Comparison of ENCODE assay signal across 8 cellular contexts in genomic region chr11:111446404-111447152, GRCh38.
A peak's percentile ranks its signal among the peaks of the same experiment; 100 is the strongest.
DNase-seq lines count a peak whose midpoint lies in the region; ATAC-seq and TF ChIP-seq lines count a peak whose summit lies in the region.

No MANE protein-coding gene starts in this region.

- no peaks in the 10 kb centered on the region for H3K36me3 ChIP-seq in SJSA1
- no peaks in the 10 kb centered on the region for H3K36me3 ChIP-seq in vagina

- no peaks in the 10 kb centered on the region for H3K27me3 ChIP-seq in SJSA1 (replicated peaks)
- no peaks in the 10 kb centered on the region for H3K27me3 ChIP-seq in vagina

- H3K27ac ChIP-seq in SJSA1 (no peak overlapping the region), vagina (no peak overlapping the region)

- peak; percentile 75 for ATAC-seq in HG02571 (IDR thresholded peaks at IDR 0.05; ENCODE audit: unreplicated experiment)

- DNase-seq in GM10266 (ENCODE audit: extremely low spot score) (peak; percentile 90), MV-4-11 (lab: John Stamatoyannopoulos, UW) (peak; percentile 98), SJSA1 (ENCODE audit: low read depth in 1 of 2, low spot score in 2 of 2) (peak; percentile 69 to 71), globus pallidus (ENCODE audit: low spot score) (peak; percentile 94), posterior cingulate gyrus (peak; percentile 56 to 96 (median 80)), vagina (ENCODE audit: extremely low spot score in 2 of 2) (no peak)
- peak; percentile 68 for DNase-seq in activated naive CD4-positive, alpha-beta T cell treated with Interleukin-2 at 50 U/mL for 16 hours

- H3K9me3 ChIP-seq in SJSA1 (replicated peaks) = no peaks in the 10 kb centered on the region
- H3K9me3 ChIP-seq in vagina = no peaks in the 10 kb centered on the region

- H3K4me3 ChIP-seq in SJSA1 = no peak overlapping the region
- no peak overlapping the region for H3K4me3 ChIP-seq in vagina

- peaks cover 20% of the 10 kb centered on the region for H3K4me1 ChIP-seq in SJSA1 (replicated peaks)
- H3K4me1 ChIP-seq in vagina = peaks cover 1% of the 10 kb centered on the region

- TF ChIP-seq CTCF in GM10266 (IDR thresholded peaks at IDR 0.05; ENCODE audit: control insufficient read depth, insufficient read depth, low read depth, missing control alignments) (peak; percentile 99), vagina (IDR thresholded peaks at IDR 0.05) (peak; percentile 81 to 94 (median 86))

- TF ChIP-seq POLR2A in vagina (IDR thresholded peaks at IDR 0.05) = no peak

- intact Hi-C loops in posterior cingulate gyrus (cut with DNase I) (loop anchor here (1.0 to 10.0 kb wide), 2 partner anchors 163 to 1012 kb away; no protein-coding TSS in a partner anchor), vagina (cut with DNase I) (loop anchor here (5.0 kb wide), 2 partner anchors 164 to 449 kb away; no protein-coding TSS in a partner anchor)

Comparison
In these comparisons a context has a peak if more than half of its experiments do, and no peak if none do; other contexts are left out.
1. DNase-seq: peak in GM10266 (single experiment), MV-4-11 (single experiment), SJSA1 (2 of 2), activated naive CD4-positive, alpha-beta T cell treated with Interleukin-2 at 50 U/mL for 16 hours (single experiment), globus pallidus (single experiment) and posterior cingulate gyrus (10 of 10); none in vagina (0 of 2).